In genomic region chr1:172727956-172728603, GRCh38 we compare ENCODE assay signal across 8 cellular contexts.
DNase-seq lines count a peak whose midpoint lies in the region; ATAC-seq lines count a peak whose summit lies in the region.

No MANE protein-coding gene starts in this region.

- POLR2A ChIA-PET in T-cell (lab: Charles Lee) = interaction anchor here in 1 of 2 donors (0.6 kb wide), 1 partner anchor 1405 kb away, joined by 3 read pairs; no protein-coding TSS in a partner anchor

- no peak overlapping the region for H3K27ac Mint-ChIP-seq in T-cell
- H3K27ac Mint-ChIP-seq in stimulated activated memory B cell treated with anti-CD40 and anti-IgM and Interleukin-4, amounts not matched to agents 10 μg/mL and 1 μg/mL and 100 μg/mL, for 72 hours = no peak overlapping the region

- peaks cover 3% of the 10 kb centered on the region for H3K36me3 Mint-ChIP-seq in T-cell
- no peaks in the 10 kb centered on the region for H3K36me3 Mint-ChIP-seq in stimulated activated memory B cell treated with anti-CD40 and anti-IgM and Interleukin-4, amounts not matched to agents 10 μg/mL and 1 μg/mL and 100 μg/mL, for 72 hours

- H3K9me3 Mint-ChIP-seq in T-cell = peaks cover 0 to 18% (median 9%) of the 10 kb centered on the region in 3 donors
- H3K9me3 Mint-ChIP-seq in stimulated activated memory B cell treated with anti-CD40 and anti-IgM and Interleukin-4, amounts not matched to agents 10 μg/mL and 1 μg/mL and 100 μg/mL, for 72 hours = peaks cover 6% of the 10 kb centered on the region

- CTCF ChIA-PET in T-cell (lab: Charles Lee) = interaction anchor here (0.5 to 6.2 kb wide), 10 partner anchors 8 to 1170 kb away, joined by 3 to 37 read pairs (median 4); no protein-coding TSS in a partner anchor

- no peaks in the 10 kb centered on the region for H3K27me3 Mint-ChIP-seq in T-cell
- no peaks in the 10 kb centered on the region for H3K27me3 Mint-ChIP-seq in stimulated activated memory B cell treated with anti-CD40 and anti-IgM and Interleukin-4, amounts not matched to agents 10 μg/mL and 1 μg/mL and 100 μg/mL, for 72 hours

- DNase-seq in activated gamma-delta T cell treated with Interleukin-2 at 50 U/mL for 16 hours (peak; percentile 14), activated gamma-delta T cell (lab: John Stamatoyannopoulos, UW) (no peak), HT-29 (ENCODE audit: low spot score) (peak; percentile 60), T-cell (peak in 20 of 34 experiments; percentile 13 to 45 (median 22))
- peak; percentile 44 to 52 for DNase-seq in stimulated activated CD4-positive, alpha-beta T cell treated with anti-CD3 and anti-CD28 coated beads, Interleukin-15, amount 100 ng/mL, for 48 hours (ENCODE audit: low read depth in 2 of 2)

- no peak overlapping the region for H3K4me3 Mint-ChIP-seq in T-cell
- no peak overlapping the region for H3K4me3 Mint-ChIP-seq in stimulated activated memory B cell treated with anti-CD40 and anti-IgM and Interleukin-4, amounts not matched to agents 10 μg/mL and 1 μg/mL and 100 μg/mL, for 72 hours

- H3K4me1 Mint-ChIP-seq in T-cell = peaks cover 12 to 31% (median 16%) of the 10 kb centered on the region in 3 donors
- H3K4me1 Mint-ChIP-seq in stimulated activated memory B cell treated with anti-CD40 and anti-IgM and Interleukin-4, amounts not matched to agents 10 μg/mL and 1 μg/mL and 100 μg/mL, for 72 hours = peaks cover 18% of the 10 kb centered on the region

- peak; percentile 67 to 80 (median 72) for ATAC-seq in T-cell (replicated peaks in 1 of 4)
- ATAC-seq in esophagus mucosa = peak; percentile 95
- ATAC-seq in stimulated activated memory B cell treated with anti-CD40 and anti-IgM and Interleukin-4, amounts not matched to agents 10 μg/mL and 1 μg/mL and 100 μg/mL, for 72 hours = no peak
- no peak for ATAC-seq in GM18868 (IDR thresholded peaks at IDR 0.05; ENCODE audit: unreplicated experiment)

Comparison
In these comparisons a context has a peak if more than half of its experiments do, and no peak if none do; other contexts are left out.
1. ATAC-seq: peak in T-cell (4 of 4) and esophagus mucosa (single experiment); none in stimulated activated memory B cell treated with anti-CD40 and anti-IgM and Interleukin-4, amounts not matched to agents 10 μg/mL and 1 μg/mL and 100 μg/mL, for 72 hours (single experiment) and GM18868 (single experiment).